In the genomic region with DNA sequence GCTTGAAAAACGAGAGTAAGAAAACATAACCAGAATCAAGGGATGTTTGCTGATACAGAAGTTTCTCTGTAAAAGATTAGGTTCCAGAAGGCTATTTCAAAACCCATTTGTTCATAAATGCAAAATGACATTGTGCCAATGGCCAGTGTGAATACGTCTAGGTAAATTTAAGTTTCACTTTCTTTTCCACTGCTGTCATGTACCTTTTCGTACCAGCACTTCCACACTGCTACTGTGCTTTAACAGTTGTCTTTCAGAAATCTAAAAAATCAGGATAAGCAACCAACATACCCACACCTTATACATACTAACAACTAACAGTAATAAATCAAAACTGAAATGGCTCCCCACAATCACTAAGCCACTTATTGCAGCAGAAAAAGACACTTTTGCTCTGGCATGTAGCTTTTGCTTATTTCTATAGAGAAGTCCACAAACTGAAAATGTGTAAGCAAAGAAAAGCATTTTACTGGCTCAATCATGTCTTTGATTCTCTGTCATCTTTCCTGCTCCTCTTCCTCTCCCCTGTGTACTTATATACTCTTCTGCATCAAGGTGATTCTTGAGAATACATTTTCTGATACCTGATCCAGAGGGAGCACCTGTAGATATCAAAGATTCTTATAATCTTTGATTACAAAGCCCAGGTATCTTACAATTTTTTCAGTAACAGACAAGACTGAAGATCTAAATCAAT, we compare ENCODE assay signal across 8 cellular contexts. TPM values are rescaled to one million over a fixed set of nuclear protein-coding genes. Genes with fewer than 3 reads are reported as not detected.
DNase-seq lines count a peak whose midpoint lies in the region; ATAC-seq, FAIRE-seq and TF ChIP-seq lines count a peak whose summit lies in the region.

No MANE protein-coding gene starts in this region.

- peaks cover 5 to 33% (median 26%) of the 10 kb centered on the region in 4 donors for H3K4me1 ChIP-seq in liver (ENCODE audit: control insufficient read depth in 4 of 4, insufficient read depth in 4 of 4, low read length in 3 of 4)
- H3K4me1 ChIP-seq in neural progenitor cell, result no peaks in the 10 kb centered on the region

- H3K4me3 ChIP-seq in liver (ENCODE audit: low read depth in 1 of 3, low read length in 3 of 3) (peak overlapping the region; percentile 32 to 71 (median 49)), neural progenitor cell (no peak overlapping the region), WERI-Rb-1 (ENCODE audit: low read depth, low read length) (no peak overlapping the region)

- H3K27ac ChIP-seq in liver (ENCODE audit: low read depth in 1 of 2, low read length in 2 of 2) (peak overlapping the region; percentile 91 to 94), neural progenitor cell (no peak overlapping the region), WERI-Rb-1 (no peak overlapping the region)

- H3K79me2 ChIP-seq in neural progenitor cell (ENCODE audit: low read depth), result no peaks in the 10 kb centered on the region

- H2AFZ ChIP-seq in neural progenitor cell (replicated peaks), result no peak overlapping the region

- H3K4me1 Mint-ChIP-seq in neural progenitor cell, result peaks cover 2% of the 10 kb centered on the region

- 4% methylated on average over 3 of the region's 3 CpGs for WGBS in liver

- no peaks in the 10 kb centered on the region for H3K9me3 Mint-ChIP-seq in activated naive CD4-positive, alpha-beta T cell treated with anti-CD3 and anti-CD28 coated beads, Interleukin-2, amount 50 U/mL, for 72 hours
- H3K9me3 Mint-ChIP-seq in neural progenitor cell, result no peaks in the 10 kb centered on the region

- peak in 1 of 2 donors; percentile 19 for TF ChIP-seq RAD21 in liver (IDR thresholded peaks at IDR 0.05)

- peak overlapping the region; percentile 98 to 100 for H3K27ac Mint-ChIP-seq in activated naive CD4-positive, alpha-beta T cell treated with anti-CD3 and anti-CD28 coated beads, Interleukin-2, amount 50 U/mL, for 72 hours
- H3K27ac Mint-ChIP-seq in neural progenitor cell, result no peak overlapping the region

- H3K9me3 ChIP-seq in liver (ENCODE audit: control insufficient read depth in 4 of 4, low read length in 3 of 4) (no peaks in the 10 kb centered on the region), neural progenitor cell (ENCODE audit: low read depth) (no peaks in the 10 kb centered on the region), WERI-Rb-1 (ENCODE audit: severe bottlenecking) (no peaks in the 10 kb centered on the region)

- peak; percentile 45 for ATAC-seq in HG03025 (IDR thresholded peaks at IDR 0.05; ENCODE audit: low FRiP score, unreplicated experiment)
- ATAC-seq in activated naive CD4-positive, alpha-beta T cell treated with anti-CD3 and anti-CD28 coated beads, Interleukin-2, amount 50 U/mL, for 72 hours, result peak; percentile 46 to 56

- H3K4me2 ChIP-seq in neural progenitor cell, result no peak overlapping the region

- H3K9ac ChIP-seq in liver (ENCODE audit: low read depth in 1 of 2, low read length in 2 of 2) (peak overlapping the region; percentile 89 to 90), neural progenitor cell (no peak overlapping the region)

- DNase-seq in GM19239 (ENCODE audit: insufficient read length, low spot score) (no peak), SIG-M5 treated with dmso at 0.1 percent for 504 hours (lab: John Stamatoyannopoulos, UW; ENCODE audit: unreplicated experiment) (no peak), neural progenitor cell (ENCODE audit: low spot score) (no peak), COR-L47 (lab: John Stamatoyannopoulos, UW) (no peak), WERI-Rb-1 (no peak)
- no peak for DNase-seq in activated naive CD4-positive, alpha-beta T cell treated with anti-CD3 and anti-CD28 coated beads, Interleukin-2, amount 50 U/mL, for 72 hours (ENCODE audit: low spot score in 2 of 2)

- peak; percentile 100 for FAIRE-seq in GM19239 (lab: Jason Lieb, UNC)

- no peaks in the 10 kb centered on the region for H3F3A ChIP-seq in neural progenitor cell (ENCODE audit: low read depth)

- H3K27me3 Mint-ChIP-seq in neural progenitor cell (ENCODE audit: insufficient read depth, low read depth), result no peaks in the 10 kb centered on the region

- no peak overlapping the region for H3K4me3 Mint-ChIP-seq in neural progenitor cell

- TF ChIP-seq CTCF in liver (IDR thresholded peaks at IDR 0.05; ENCODE audit: low read depth, low read length, missing input control), result no peak
- no peak for TF ChIP-seq CTCF in neural progenitor cell (IDR thresholded peaks at IDR 0.05)
- no peak for TF ChIP-seq CTCF in WERI-Rb-1 (IDR thresholded peaks at IDR 0.05; ENCODE audit: low read depth, low read length)

- no peaks in the 10 kb centered on the region for H4K20me1 ChIP-seq in neural progenitor cell (ENCODE audit: low read depth)

- peaks cover 0 to 1% (median 0%) of the 10 kb centered on the region in 4 donors for H3K36me3 ChIP-seq in liver (ENCODE audit: control insufficient read depth in 4 of 4, insufficient read depth in 3 of 4, low read depth in 1 of 4, low read length in 3 of 4)
- no peaks in the 10 kb centered on the region for H3K36me3 ChIP-seq in neural progenitor cell
- H3K36me3 ChIP-seq in WERI-Rb-1, result no peaks in the 10 kb centered on the region

- H3K27me3 ChIP-seq in liver (ENCODE audit: control insufficient read depth in 4 of 4, insufficient read depth in 4 of 4, low read length in 3 of 4) (no peaks in the 10 kb centered on the region), neural progenitor cell (no peaks in the 10 kb centered on the region), WERI-Rb-1 (ENCODE audit: insufficient read depth, low read depth, severe bottlenecking) (no peaks in the 10 kb centered on the region)

- peaks cover 5 to 12% of the 10 kb centered on the region in 2 donors for H3K36me3 Mint-ChIP-seq in activated naive CD4-positive, alpha-beta T cell treated with anti-CD3 and anti-CD28 coated beads, Interleukin-2, amount 50 U/mL, for 72 hours
- H3K36me3 Mint-ChIP-seq in neural progenitor cell, result no peaks in the 10 kb centered on the region

TF ChIP-seq in liver, 16 proteins besides CTCF, POLR2A, EP300 and RAD21:
- TF ChIP-seq YY1 (IDR thresholded peaks at IDR 0.05), result peak; percentile 47
- TF ChIP-seq, protein P1, sequence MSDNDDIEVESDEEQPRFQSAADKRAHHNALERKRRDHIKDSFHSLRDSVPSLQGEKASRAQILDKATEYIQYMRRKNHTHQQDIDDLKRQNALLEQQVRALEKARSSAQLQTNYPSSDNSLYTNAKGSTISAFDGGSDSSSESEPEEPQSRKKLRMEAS (IDR thresholded peaks at IDR 0.05), result peak; percentile 29
- TF ChIP-seq, protein P2, sequence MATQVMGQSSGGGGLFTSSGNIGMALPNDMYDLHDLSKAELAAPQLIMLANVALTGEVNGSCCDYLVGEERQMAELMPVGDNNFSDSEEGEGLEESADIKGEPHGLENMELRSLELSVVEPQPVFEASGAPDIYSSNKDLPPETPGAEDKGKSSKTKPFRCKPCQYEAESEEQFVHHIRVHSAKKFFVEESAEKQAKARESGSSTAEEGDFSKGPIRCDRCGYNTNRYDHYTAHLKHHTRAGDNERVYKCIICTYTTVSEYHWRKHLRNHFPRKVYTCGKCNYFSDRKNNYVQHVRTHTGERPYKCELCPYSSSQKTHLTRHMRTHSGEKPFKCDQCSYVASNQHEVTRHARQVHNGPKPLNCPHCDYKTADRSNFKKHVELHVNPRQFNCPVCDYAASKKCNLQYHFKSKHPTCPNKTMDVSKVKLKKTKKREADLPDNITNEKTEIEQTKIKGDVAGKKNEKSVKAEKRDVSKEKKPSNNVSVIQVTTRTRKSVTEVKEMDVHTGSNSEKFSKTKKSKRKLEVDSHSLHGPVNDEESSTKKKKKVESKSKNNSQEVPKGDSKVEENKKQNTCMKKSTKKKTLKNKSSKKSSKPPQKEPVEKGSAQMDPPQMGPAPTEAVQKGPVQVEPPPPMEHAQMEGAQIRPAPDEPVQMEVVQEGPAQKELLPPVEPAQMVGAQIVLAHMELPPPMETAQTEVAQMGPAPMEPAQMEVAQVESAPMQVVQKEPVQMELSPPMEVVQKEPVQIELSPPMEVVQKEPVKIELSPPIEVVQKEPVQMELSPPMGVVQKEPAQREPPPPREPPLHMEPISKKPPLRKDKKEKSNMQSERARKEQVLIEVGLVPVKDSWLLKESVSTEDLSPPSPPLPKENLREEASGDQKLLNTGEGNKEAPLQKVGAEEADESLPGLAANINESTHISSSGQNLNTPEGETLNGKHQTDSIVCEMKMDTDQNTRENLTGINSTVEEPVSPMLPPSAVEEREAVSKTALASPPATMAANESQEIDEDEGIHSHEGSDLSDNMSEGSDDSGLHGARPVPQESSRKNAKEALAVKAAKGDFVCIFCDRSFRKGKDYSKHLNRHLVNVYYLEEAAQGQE (IDR thresholded peaks at IDR 0.05), result peak; percentile 18
- TF ChIP-seq HNF4A (conservative IDR thresholded peaks at IDR 0.05), result peak in 1 of 2 donors; percentile 12
- no peak for TF ChIP-seq SP1 (IDR thresholded peaks at IDR 0.05)
- TF ChIP-seq EGR1 (IDR thresholded peaks at IDR 0.05; ENCODE audit: low read depth in 2 of 2), result no peak

RNA-seq across cellular contexts. Expression of a gene that starts 34.3 kb away (rescaled TPM):
- 10 to 100 TPM; 62.0 to 86.2 TPM for total RNA-seq in activated naive CD4-positive, alpha-beta T cell treated with anti-CD3 and anti-CD28 coated beads, Interleukin-2, amount 50 U/mL, for 72 hours
- total RNA-seq in liver (10 to 100 TPM; 36.3 to 57.2 TPM), neural progenitor cell (ENCODE audit: low replicate concordance) (9.3 and 17.2 TPM in 2 replicates)
- 10 to 100 TPM; 15.3 to 16.6 TPM for polyA plus RNA-seq in liver

Comparison
In these comparisons a context has a peak if more than half of its experiments do, and no peak if none do; other contexts are left out.
1. H3K27ac ChIP-seq: peak in liver (2 of 2); none in neural progenitor cell (single experiment) and WERI-Rb-1 (single experiment).
2. H3K4me3 ChIP-seq: peak in liver (3 of 3); none in neural progenitor cell (single experiment) and WERI-Rb-1 (single experiment).